Comparison of ENCODE assay signal across 13 cellular contexts in the genomic region with DNA sequence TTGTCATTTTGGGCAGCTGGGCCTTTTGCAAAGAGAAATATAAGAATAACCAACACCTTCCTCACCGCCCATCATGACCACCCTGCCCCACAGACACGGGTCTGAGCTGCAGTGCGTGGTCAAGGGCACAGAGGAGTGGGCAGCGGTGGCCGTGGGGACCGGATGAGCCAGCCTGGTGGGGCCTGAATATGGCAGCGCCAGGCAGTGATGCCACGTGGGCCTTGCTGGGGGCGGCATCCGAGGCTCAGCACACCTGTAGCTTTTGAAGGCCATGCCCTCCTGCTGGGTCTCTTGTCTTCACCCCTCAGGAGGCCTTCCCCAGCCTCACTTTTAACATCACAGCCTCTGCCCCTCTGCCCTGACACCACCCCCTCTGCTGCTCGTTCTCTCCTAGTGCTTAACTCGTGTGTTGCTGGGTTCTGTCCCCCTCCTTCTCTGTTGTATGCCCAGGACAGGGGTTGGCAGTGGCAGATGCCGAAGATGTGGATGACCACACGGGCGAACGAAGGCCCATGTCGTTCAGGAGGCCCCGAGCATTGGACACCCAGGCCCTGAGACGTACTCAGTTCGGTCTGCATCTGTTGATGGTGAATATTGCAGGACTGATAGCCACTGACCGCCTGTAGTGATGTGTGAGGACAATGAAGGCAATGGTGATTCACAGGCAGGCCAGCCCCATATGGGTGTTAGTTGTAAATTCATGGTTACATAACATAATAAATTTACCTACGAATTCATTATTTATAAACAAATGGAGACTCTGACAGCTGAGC. TPM values are rescaled to one million over a fixed set of nuclear protein-coding genes. Genes with fewer than 3 reads are reported as not detected.
A peak's percentile ranks its signal among the peaks of the same experiment; 100 is the strongest.
DNase-seq lines count a peak whose midpoint lies in the region; ATAC-seq and TF ChIP-seq lines count a peak whose summit lies in the region.
"Had no signal": no experiment of that assay in that cellular context is flagged by ENCODE, and none has a peak within 500 bp of the region (broad histone marks: within the 10 kb centered on the region; RNA-seq: fewer than 3 reads in every experiment).

No MANE protein-coding gene starts in this region.

- no peaks in the 10 kb centered on the region for H3K27me3 ChIP-seq in uterus
- H3K27me3 ChIP-seq: MG63, ovary had no signal

- ATAC-seq in central memory CD8-positive, alpha-beta T cell (replicated peaks; ENCODE audit: extremely low read depth, poor library complexity, severe bottlenecking) = no peak
- no peak for ATAC-seq in HG02885 (IDR thresholded peaks at IDR 0.05; ENCODE audit: poor library complexity, unreplicated experiment)

- no peak overlapping the region for H3K27ac Mint-ChIP-seq in central memory CD8-positive, alpha-beta T cell (ENCODE audit: low read depth)

- intact Hi-C loops in uterus (cut with DNase I; ENCODE audit: low total_unique reads) = no loop called here

- H3K4me1 ChIP-seq in uterus = no peaks in the 10 kb centered on the region

- TF ChIP-seq POLR2A in uterus (IDR thresholded peaks at IDR 0.05) = no peak

- no peaks in the 10 kb centered on the region for H3K36me3 ChIP-seq in uterus
- H3K36me3 ChIP-seq: ovary had no signal

- DNase-seq in stimulated activated CD4-positive, alpha-beta T cell treated with anti-CD3 and anti-CD28 coated beads, Interleukin-4, amount 100 ng/mL, for 24 hours = peak; percentile 1
- DNase-seq in stimulated activated CD4-positive, alpha-beta T cell treated with anti-CD3 and anti-CD28 coated beads, Interleukin-2, amount 100 ng/mL, for 24 hours = no peak
- DNase-seq in central memory CD8-positive, alpha-beta T cell (ENCODE audit: low spot score in 2 of 2) = peak; percentile 3 to 8
- peak; percentile 7 for DNase-seq in mucosa of gallbladder (ENCODE audit: low spot score)
- DNase-seq in COLO668 (lab: John Stamatoyannopoulos, UW; ENCODE audit: unreplicated experiment) = no peak
- DNase-seq in uterus = no peak
- DNase-seq in DMS53 treated with DMSO at 0.1 percent for 48 hours (lab: John Stamatoyannopoulos, UW; ENCODE audit: unreplicated experiment) = no peak
- DNase-seq: MG63; NK-92 treated with Interleukin-12 subunit alpha and Interleukin-12 subunit beta, amount 100 ng/mL, for 24 hours; ovary had no signal

- H3K9me3 Mint-ChIP-seq in central memory CD8-positive, alpha-beta T cell = no peaks in the 10 kb centered on the region

- H3K4me3 ChIP-seq in uterus = no peak overlapping the region
- H3K4me3 ChIP-seq: MG63, ovary had no signal

- no peaks in the 10 kb centered on the region for H3K36me3 Mint-ChIP-seq in central memory CD8-positive, alpha-beta T cell (ENCODE audit: insufficient read depth)

- H3K27ac ChIP-seq in uterus = no peak overlapping the region
- H3K27ac ChIP-seq: ovary, VCaP had no signal

- TF ChIP-seq CTCF in uterus (IDR thresholded peaks at IDR 0.05) = no peak

- no peaks in the 10 kb centered on the region for H3K9me3 ChIP-seq in uterus
- H3K9me3 ChIP-seq: ovary had no signal

- peaks cover 77% of the 10 kb centered on the region for H3K27me3 Mint-ChIP-seq in central memory CD8-positive, alpha-beta T cell

- peaks cover 16% of the 10 kb centered on the region for H3K4me1 Mint-ChIP-seq in central memory CD8-positive, alpha-beta T cell

- H3K4me3 Mint-ChIP-seq in central memory CD8-positive, alpha-beta T cell = no peak overlapping the region
- H3K4me3 Mint-ChIP-seq: mesothelial cell of epicardium had no signal

RNA-seq across cellular contexts. Expression of a gene that starts 46.0 kb away (rescaled TPM):
- total RNA-seq in mucosa of gallbladder (3.5 TPM), uterus (1 to 10 TPM in 2 of 4 donors, under 1 TPM in 1, not detected in 1; 0.26 to 9.1 (median 6.6) TPM)

Comparison
In these comparisons a context has a peak if more than half of its experiments do, and no peak if none do; other contexts are left out.
1. DNase-seq: peak in stimulated activated CD4-positive, alpha-beta T cell treated with anti-CD3 and anti-CD28 coated beads, Interleukin-4, amount 100 ng/mL, for 24 hours (single experiment), central memory CD8-positive, alpha-beta T cell (2 of 2) and mucosa of gallbladder (single experiment); none in stimulated activated CD4-positive, alpha-beta T cell treated with anti-CD3 and anti-CD28 coated beads, Interleukin-2, amount 100 ng/mL, for 24 hours (0 of 2), COLO668 (single experiment), uterus (0 of 2) and DMS53 treated with DMSO at 0.1 percent for 48 hours (single experiment).